Comparison of ENCODE assay signal across 16 cellular contexts in genomic region chr3:110027446-110027845, GRCh38.
DNase-seq lines count a peak whose midpoint lies in the region; FAIRE-seq and TF ChIP-seq lines count a peak whose summit lies in the region.
"Had no signal": no experiment of that assay in that cellular context is flagged by ENCODE, and none has a peak within 500 bp of the region (broad histone marks: within the 10 kb centered on the region; RNA-seq: fewer than 3 reads in every experiment).

No MANE protein-coding gene starts in this region.

- FAIRE-seq in H54 (lab: Jason Lieb, UNC), result peak; percentile 82
- FAIRE-seq: D721Med, pancreas had no signal

- TF ChIP-seq POLR2A in H54 (IDR thresholded peaks at IDR 0.05; ENCODE audit: low read depth, low read length), result no peak

- no peak for TF ChIP-seq CTCF in AG09309 (IDR thresholded peaks at IDR 0.05; ENCODE audit: control insufficient read depth, insufficient read depth, low read depth, low read length, missing control alignments)

- no peak overlapping the region for H3K4me3 ChIP-seq in AG09309 (ENCODE audit: control insufficient read depth, low read depth, low read length)
- H3K4me3 ChIP-seq: gastroesophageal sphincter, lower lobe of right lung, pancreas, PC-9, thyroid gland had no signal

- DNase-seq in AG09309 (ENCODE audit: low read depth), result peak; percentile 66
- peak; percentile 1 for DNase-seq in H54 (ENCODE audit: insufficient read length, low spot score)
- peak; percentile 27 for DNase-seq in amniotic stem cell (lab: John Stamatoyannopoulos, UW)
- peak; percentile 0 for DNase-seq in kidney glomerular epithelial cell (lab: John Stamatoyannopoulos, UW)
- DNase-seq in DMS153 (lab: John Stamatoyannopoulos, UW), result no peak
- no peak for DNase-seq in stimulated activated naive CD4-positive, alpha-beta T cell (lab: John Stamatoyannopoulos, UW)
- no peak for DNase-seq in activated CD8-positive, alpha-beta memory T cell treated with anti-CD3 and anti-CD28 coated beads, Interleukin-2, amount 50 U/mL, for 4 hours
- no peak for DNase-seq in OCI-M1 (lab: John Stamatoyannopoulos, UW)
- DNase-seq: activated T-cell treated with anti-CD3 and anti-CD28 coated beads, Interleukin-2, amount 50 U/mL, for 24 hours; central memory CD4-positive, alpha-beta T cell; lower lobe of right lung; pancreas; thyroid gland had no signal

Comparison
In these comparisons a context has a peak if more than half of its experiments do, and no peak if none do; other contexts are left out.
1. DNase-seq: peak in AG09309 (single experiment), H54 (single experiment), amniotic stem cell (single experiment) and kidney glomerular epithelial cell (single experiment); none in DMS153 (single experiment), stimulated activated naive CD4-positive, alpha-beta T cell (0 of 6), activated CD8-positive, alpha-beta memory T cell treated with anti-CD3 and anti-CD28 coated beads, Interleukin-2, amount 50 U/mL, for 4 hours (single experiment) and OCI-M1 (single experiment).